In the genomic region with DNA sequence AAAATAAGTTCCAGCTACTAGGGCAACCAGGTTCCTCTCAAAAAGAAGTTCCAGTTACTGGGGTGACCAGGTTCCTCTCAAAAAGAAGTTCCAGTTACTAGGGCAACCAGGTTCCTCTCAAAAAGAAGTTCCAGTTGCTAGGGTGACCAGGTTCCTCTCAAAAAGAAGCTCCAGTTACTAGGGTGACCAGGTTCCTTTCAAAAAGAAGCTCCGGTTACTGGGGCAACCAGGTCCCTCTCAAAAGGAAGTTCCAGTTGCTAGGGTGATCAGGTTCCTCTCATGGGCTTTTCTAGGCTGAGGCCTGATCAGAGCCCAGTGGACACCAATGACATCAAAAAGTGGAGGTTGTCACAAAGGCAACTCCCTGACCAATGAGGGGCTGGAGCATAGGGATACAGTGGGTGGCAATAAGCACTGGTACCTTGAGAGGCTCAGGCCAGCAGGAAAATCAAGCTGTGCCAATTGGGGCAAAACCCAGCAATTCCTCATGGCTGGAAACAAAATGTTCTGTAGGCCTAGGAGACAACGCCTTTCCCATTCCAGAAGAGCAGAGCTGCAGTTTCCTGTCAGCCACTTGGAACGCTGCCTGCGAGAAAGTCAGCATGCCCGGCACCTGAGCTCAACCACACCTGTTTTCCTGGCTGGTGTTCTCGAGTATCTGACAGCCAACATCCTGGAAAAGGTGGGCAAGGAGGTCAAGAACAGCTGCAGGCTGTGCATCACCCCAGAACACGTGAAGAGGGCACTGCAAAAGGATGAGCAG, we compare ENCODE assay signal across 9 cellular contexts. TPM values are rescaled to one million over a fixed set of nuclear protein-coding genes. Genes with fewer than 3 reads are reported as not detected.
DNase-seq lines count a peak whose midpoint lies in the region; ATAC-seq and TF ChIP-seq lines count a peak whose summit lies in the region.
"Had no signal": no experiment of that assay in that cellular context is flagged by ENCODE, and none has a peak within 500 bp of the region (broad histone marks: within the 10 kb centered on the region; RNA-seq: fewer than 3 reads in every experiment).

No MANE protein-coding gene starts in this region.

- peak overlapping the region; percentile 78 for H3K27ac ChIP-seq in RWPE2 (ENCODE audit: poor library complexity, severe bottlenecking)
- no peak overlapping the region for H3K27ac ChIP-seq in naive thymus-derived CD4-positive, alpha-beta T cell (ENCODE audit: low read depth, low read length)
- no peak overlapping the region for H3K27ac ChIP-seq in esophagus squamous epithelium
- H3K27ac ChIP-seq in mesenchymal stem cell (ENCODE audit: low read length, poor library complexity, severe bottlenecking): no peak overlapping the region

- intact Hi-C loops in naive thymus-derived CD4-positive, alpha-beta T cell (cut with micrococcal nuclease): no loop called here
- intact Hi-C loops in esophagus squamous epithelium (cut with DNase I): no loop called here

- H3K9ac ChIP-seq in mesenchymal stem cell (ENCODE audit: low read length): no peak overlapping the region

- no peaks in the 10 kb centered on the region for H3K9me3 Mint-ChIP-seq in naive thymus-derived CD4-positive, alpha-beta T cell
- H3K9me3 Mint-ChIP-seq in glutamatergic neuron (ENCODE audit: unreplicated experiment): no peaks in the 10 kb centered on the region

- H3K36me3 ChIP-seq in RWPE2 (ENCODE audit: low read depth): no peaks in the 10 kb centered on the region
- H3K36me3 ChIP-seq in naive thymus-derived CD4-positive, alpha-beta T cell (ENCODE audit: control insufficient read depth in 2 of 3, insufficient read depth in 3 of 3, low read length in 3 of 3): no peaks in the 10 kb centered on the region
- no peaks in the 10 kb centered on the region for H3K36me3 ChIP-seq in esophagus squamous epithelium
- H3K36me3 ChIP-seq in mesenchymal stem cell (ENCODE audit: control insufficient read depth in 1 of 2, insufficient read depth in 2 of 2, low read depth in 1 of 2, low read length in 2 of 2): peaks cover 0 to 11% of the 10 kb centered on the region in 2 experiments

- H3K9me3 ChIP-seq in RWPE2 (ENCODE audit: severe bottlenecking) (no peaks in the 10 kb centered on the region), esophagus squamous epithelium (no peaks in the 10 kb centered on the region), mesenchymal stem cell (ENCODE audit: control insufficient read depth, low read length) (no peaks in the 10 kb centered on the region)
- H3K9me3 ChIP-seq in naive thymus-derived CD4-positive, alpha-beta T cell (ENCODE audit: control insufficient read depth in 2 of 3, low read length in 3 of 3): no peaks in the 10 kb centered on the region

- H3K36me3 Mint-ChIP-seq in naive thymus-derived CD4-positive, alpha-beta T cell: no peaks in the 10 kb centered on the region
- no peaks in the 10 kb centered on the region for H3K36me3 Mint-ChIP-seq in glutamatergic neuron (ENCODE audit: unreplicated experiment)

- ATAC-seq in HG03280 (IDR thresholded peaks at IDR 0.05; ENCODE audit: unreplicated experiment) (peak; percentile 86), RWPE2 (ENCODE audit: low read depth) (peak; percentile 70)
- ATAC-seq in naive thymus-derived CD4-positive, alpha-beta T cell: peak; percentile 50

- CTCF ChIA-PET in naive thymus-derived CD4-positive, alpha-beta T cell (lab: Charles Lee): no interaction called here

- H3K27me3 ChIP-seq in RWPE2 (ENCODE audit: insufficient read depth, poor library complexity, severe bottlenecking) (no peaks in the 10 kb centered on the region), esophagus squamous epithelium (no peaks in the 10 kb centered on the region), mesenchymal stem cell (ENCODE audit: control insufficient read depth in 1 of 2, insufficient read depth in 1 of 2, low read length in 2 of 2) (peaks cover 0 to 5% of the 10 kb centered on the region in 2 experiments)
- H3K27me3 ChIP-seq in naive thymus-derived CD4-positive, alpha-beta T cell (ENCODE audit: control insufficient read depth in 2 of 2, insufficient read depth in 2 of 2, low read length in 2 of 2): no peaks in the 10 kb centered on the region

- H3K4me1 ChIP-seq in RWPE2 (ENCODE audit: insufficient read depth, poor library complexity, severe bottlenecking) (peaks cover 15% of the 10 kb centered on the region), esophagus squamous epithelium (peaks cover 0 to 8% (median 0%) of the 10 kb centered on the region in 3 donors), mesenchymal stem cell (ENCODE audit: control insufficient read depth, insufficient read depth, low read depth, low read length) (peaks cover 7% of the 10 kb centered on the region)
- no peaks in the 10 kb centered on the region for H3K4me1 ChIP-seq in naive thymus-derived CD4-positive, alpha-beta T cell (ENCODE audit: control insufficient read depth in 2 of 2, insufficient read depth in 2 of 2, low read length in 2 of 2)

- H3K4me1 Mint-ChIP-seq in naive thymus-derived CD4-positive, alpha-beta T cell: peaks cover 0 to 3% (median 0%) of the 10 kb centered on the region in 7 donors
- no peaks in the 10 kb centered on the region for H3K4me1 Mint-ChIP-seq in glutamatergic neuron (ENCODE audit: low read depth, unreplicated experiment)

- H2BK120ac ChIP-seq in mesenchymal stem cell (ENCODE audit: low read depth, low read length): no peak overlapping the region

- no peak overlapping the region for H2AFZ ChIP-seq in mesenchymal stem cell (ENCODE audit: low read depth, low read length)

- no peak overlapping the region for H2BK12ac ChIP-seq in mesenchymal stem cell (ENCODE audit: low read length in 2 of 2)

- TF ChIP-seq CTCF in RWPE2 (IDR thresholded peaks at IDR 0.05; ENCODE audit: poor library complexity, severe bottlenecking): no peak
- TF ChIP-seq CTCF in glutamatergic neuron (IDR thresholded peaks at IDR 0.05; ENCODE audit: partially characterized antibody, unreplicated experiment): no peak
- TF ChIP-seq CTCF in esophagus squamous epithelium (IDR thresholded peaks at IDR 0.05): no peak

- DNase-seq in DMS153 (lab: John Stamatoyannopoulos, UW): peak; percentile 47
- no peak for DNase-seq in DMS153 treated with DMSO at 0.1 percent for 48 hours (lab: John Stamatoyannopoulos, UW; ENCODE audit: unreplicated experiment)
- peak; percentile 73 for DNase-seq in RWPE2 (ENCODE audit: low spot score)
- DNase-seq in naive thymus-derived CD4-positive, alpha-beta T cell: peak in 2 of 9 donors; percentile 1 to 7
- no peak for DNase-seq in glutamatergic neuron
- DNase-seq in esophagus squamous epithelium (lab: John Stamatoyannopoulos, UW): no peak
- DNase-seq in mesenchymal stem cell: no peak

- WGBS in esophagus squamous epithelium, 2 donors: 26 to 39% methylated on average over 3 to 7 of the region's 7 CpGs
- 95% methylated on average over 6 of the region's 7 CpGs for WGBS in mesenchymal stem cell

- H2BK15ac ChIP-seq in mesenchymal stem cell (ENCODE audit: low read depth, poor library complexity, severe bottlenecking): no peak overlapping the region

- H3K27ac Mint-ChIP-seq in naive thymus-derived CD4-positive, alpha-beta T cell: no peak overlapping the region
- no peak overlapping the region for H3K27ac Mint-ChIP-seq in glutamatergic neuron (ENCODE audit: unreplicated experiment)

- H3K4me3 ChIP-seq in RWPE2 (ENCODE audit: severe bottlenecking) (no peak overlapping the region), esophagus squamous epithelium (no peak overlapping the region), mesenchymal stem cell (ENCODE audit: insufficient read depth in 1 of 2, low read depth in 1 of 2, low read length in 2 of 2) (no peak overlapping the region)
- no peak overlapping the region for H3K4me3 ChIP-seq in naive thymus-derived CD4-positive, alpha-beta T cell (ENCODE audit: low read length)
- H3K4me3 ChIP-seq: lung had no signal

- no peak overlapping the region for H2AK5ac ChIP-seq in mesenchymal stem cell (ENCODE audit: low read length, severe bottlenecking)

- H2BK5ac ChIP-seq in mesenchymal stem cell (ENCODE audit: low read depth, low read length, poor library complexity, severe bottlenecking): no peak overlapping the region

- peaks cover 0 to 4% (median 0%) of the 10 kb centered on the region in 5 donors for H3K27me3 Mint-ChIP-seq in naive thymus-derived CD4-positive, alpha-beta T cell
- no peaks in the 10 kb centered on the region for H3K27me3 Mint-ChIP-seq in glutamatergic neuron (ENCODE audit: unreplicated experiment)

- H3K4ac ChIP-seq in mesenchymal stem cell (ENCODE audit: low read depth in 1 of 2, low read length in 2 of 2): no peak overlapping the region

- H3K4me3 Mint-ChIP-seq in naive thymus-derived CD4-positive, alpha-beta T cell: no peak overlapping the region
- no peak overlapping the region for H3K4me3 Mint-ChIP-seq in glutamatergic neuron (ENCODE audit: unreplicated experiment)

- H4K91ac ChIP-seq in mesenchymal stem cell (ENCODE audit: low read length): no peak overlapping the region

- H3K18ac ChIP-seq in mesenchymal stem cell (ENCODE audit: low read depth in 1 of 2, low read length in 2 of 2): no peak overlapping the region

- H3K14ac ChIP-seq in mesenchymal stem cell (ENCODE audit: low read length in 2 of 2): no peak overlapping the region

- H3K23ac ChIP-seq in mesenchymal stem cell (ENCODE audit: low read length in 2 of 2): no peak overlapping the region

- TF ChIP-seq POLR2A in esophagus squamous epithelium (IDR thresholded peaks at IDR 0.05): no peak

- peaks cover 4% of the 10 kb centered on the region for H3K79me1 ChIP-seq in mesenchymal stem cell (replicated peaks; ENCODE audit: low read length, poor library complexity, severe bottlenecking)

- no peak overlapping the region for H3K4me2 ChIP-seq in mesenchymal stem cell (ENCODE audit: low read length, poor library complexity, severe bottlenecking)

- POLR2A ChIA-PET in naive thymus-derived CD4-positive, alpha-beta T cell (lab: Charles Lee): no interaction called here

- H4K8ac ChIP-seq in mesenchymal stem cell (ENCODE audit: low read length): no peak overlapping the region

RNA-seq across cellular contexts. Expression of gene SYTL5, which starts 12.3 kb away (rescaled TPM):
- under 1 TPM in 1 of 5 experiments, not detected in 4; 0.12 TPM for total RNA-seq in naive thymus-derived CD4-positive, alpha-beta T cell
- polyA plus RNA-seq in naive thymus-derived CD4-positive, alpha-beta T cell: not detected
- total RNA-seq in glutamatergic neuron (ENCODE audit: unreplicated experiment): not detected
- 1 to 10 TPM in 3 of 4 donors, under 1 TPM in 1; 0.76 to 8.9 (median 4.8) TPM for total RNA-seq in esophagus squamous epithelium
- 0.04 TPM for polyA plus RNA-seq in mesenchymal stem cell (2013, experiment 1 of 2)
- 0.04 TPM for polyA plus RNA-seq in mesenchymal stem cell (2013, experiment 2 of 2)

Comparison
In these comparisons a context has a peak if more than half of its experiments do, and no peak if none do; other contexts are left out.
1. DNase-seq: peak in DMS153 (single experiment) and RWPE2 (single experiment); none in DMS153 treated with DMSO at 0.1 percent for 48 hours (single experiment), glutamatergic neuron (single experiment), esophagus squamous epithelium (single experiment) and mesenchymal stem cell (single experiment).
2. Peak in every context shown above with its lines, with median percentiles within 50 percentile points of each other: ATAC-seq.